In genomic region chr3:48609088-48610005, GRCh38 we compare ENCODE assay signal across 1 cellular context.
TF ChIP-seq lines count a peak whose summit lies in the region.

Gene UQCRC1, minus strand, starts transcription at chr3:48609646. Its CDS starts 26 bp downstream, at chr3:48609620.

TF ChIP-seq in HEK293, 187 proteins besides CTCF, POLR2A, EP300 and RAD21 (continued from another document):
- TF ChIP-seq PRDM10 (tag by site-specific recombination; IDR thresholded peaks at IDR 0.05) (peak; percentile 75), GLI4 (tag by site-specific recombination; IDR thresholded peaks at IDR 0.05) (no peak), ZNF426 (tag by site-specific recombination; IDR thresholded peaks at IDR 0.05) (no peak), KLF9 (tag by site-specific recombination; IDR thresholded peaks at IDR 0.05; ENCODE audit: low read depth) (peak; percentile 43), ZBTB7A (tag by site-specific recombination; IDR thresholded peaks at IDR 0.05; ENCODE audit: low read depth) (no peak), SCRT2 (tag by site-specific recombination; IDR thresholded peaks at IDR 0.05) (peak; percentile 100), ZNF214 (tag by site-specific recombination; IDR thresholded peaks at IDR 0.05; ENCODE audit: borderline replicate concordance) (no peak), KLF16 (tag by site-specific recombination; IDR thresholded peaks at IDR 0.05) (peak; percentile 68; the same call in 1 of the 2 replicates), ZBTB26 (tag by site-specific recombination; optimal IDR thresholded peaks at IDR 0.05) (peak; percentile 69)
